Comparison of ENCODE assay signal across 27 cellular contexts in the genomic region with DNA sequence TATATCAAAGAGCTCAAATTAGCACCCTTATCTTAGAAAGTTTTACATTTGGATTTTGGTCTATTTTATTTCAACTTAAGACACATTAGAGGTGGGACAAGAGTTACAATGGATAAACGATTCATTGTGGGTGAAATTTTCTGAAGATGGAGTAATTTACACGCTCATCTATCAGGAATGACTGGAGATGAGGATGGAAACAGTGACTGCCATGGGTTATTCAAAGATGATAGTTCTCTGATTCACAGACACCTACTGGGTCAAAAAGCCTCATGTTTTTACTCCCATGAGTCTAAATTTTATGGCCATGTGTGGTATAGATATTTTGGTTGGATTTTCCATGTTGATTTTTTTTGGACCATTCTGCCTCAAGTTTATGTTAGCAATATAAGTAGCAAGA. TPM values are rescaled to one million over a fixed set of nuclear protein-coding genes. Genes with fewer than 3 reads are reported as not detected.
DNase-seq lines count a peak whose midpoint lies in the region; ATAC-seq and TF ChIP-seq lines count a peak whose summit lies in the region.
"Had no signal": no experiment of that assay in that cellular context is flagged by ENCODE, and none has a peak within 500 bp of the region (broad histone marks: within the 10 kb centered on the region; RNA-seq: fewer than 3 reads in every experiment).

No MANE protein-coding gene starts in this region.

- H3K27ac ChIP-seq in GM23248: peak overlapping the region; percentile 54
- no peak overlapping the region for H3K27ac ChIP-seq in RWPE1
- H3K27ac ChIP-seq: ascending aorta, heart right ventricle, left lung, SK-N-MC, uterus, WERI-Rb-1 had no signal

- no peaks in the 10 kb centered on the region for H3K27me3 ChIP-seq in GM23248 (replicated peaks; ENCODE audit: insufficient read depth)
- H3K27me3 ChIP-seq: ascending aorta, heart right ventricle, left lung, uterus had no signal

- no peaks in the 10 kb centered on the region for H3K9me3 ChIP-seq in GM23248 (ENCODE audit: low read depth)
- H3K9me3 ChIP-seq: ascending aorta, left lung had no signal

- POLR2A ChIA-PET in RWPE1 (lab: Yijun Ruan, JAX; ENCODE audit: low non-redundant PET): no interaction called here

- peaks cover 8% of the 10 kb centered on the region; the same call in 1 of the 2 replicates for H3K36me3 ChIP-seq in GM23248 (ENCODE audit: low read depth)
- H3K36me3 ChIP-seq: ascending aorta, left lung, uterus had no signal

- TF ChIP-seq CTCF in RWPE1 (conservative IDR thresholded peaks at IDR 0.05; ENCODE audit: low read depth): no peak

- peaks cover 28% of the 10 kb centered on the region for H3F3A ChIP-seq in GM23248 (ENCODE audit: insufficient read depth)

- no peak overlapping the region for H3K4me3 ChIP-seq in GM23248
- H3K4me3 ChIP-seq: ascending aorta, heart right ventricle, left lung, SK-N-MC, uterus had no signal

- ATAC-seq in GM21526 (IDR thresholded peaks at IDR 0.05; ENCODE audit: low FRiP score, unreplicated experiment): no peak
- ATAC-seq: activated CD8-positive, alpha-beta memory T cell treated with anti-CD3 and anti-CD28 coated beads, Interleukin-2, amount 10 ng/mL, durations not matched to agents 7 days and 5 days; heart right ventricle; left lung; natural killer cell treated with Interleukin-12 subunit alpha and Interleukin-12 subunit beta and Interleukin-15 and Interleukin-18, amount 100 ng/mL, for 72 hours; stimulated activated effector memory CD8-positive, alpha-beta T cell treated with anti-CD3 and anti-CD28 coated beads, Interleukin-12 subunit alpha, Interleukin-12 subunit beta, amount 100 ng/mL, for 72 hours had no signal

- 19 to 28% methylated on average over 2 of the region's 2 CpGs for WGBS in GM23248 (ENCODE audit: low coverage in 1 of 2, low lambda C conversion rate in 2 of 2, missing lambda C conversion rate in 2 of 2), 2 experiments

- no peak overlapping the region for H2AFZ ChIP-seq in GM23248

- peaks cover 99% of the 10 kb centered on the region for H3K79me2 ChIP-seq in GM23248 (ENCODE audit: insufficient read depth)

- CTCF ChIA-PET in RWPE1 (lab: Yijun Ruan, JAX): interaction anchor here (0.7 kb wide), 1 partner anchor 102 kb away, joined by 3 read pairs; no protein-coding TSS in a partner anchor

- H4K20me1 ChIP-seq in GM23248 (ENCODE audit: insufficient read depth): peaks cover 16% of the 10 kb centered on the region

- peak overlapping the region; percentile 12; the same call in 1 of the 2 replicates for H3K9ac ChIP-seq in GM23248

- in situ Hi-C loops in ACHN (cut with HindIII; ENCODE audit: low pct_ligation_motif_present, low pct_unique_long_range_greater_than_20kb, low sequenced_read_pairs): no loop called here
- in situ Hi-C loops in GM23248 (cut with MboI): no loop called here

- H3K4me1 ChIP-seq in GM23248 (ENCODE audit: insufficient read depth): peaks cover 53% of the 10 kb centered on the region
- H3K4me1 ChIP-seq: left lung had no signal

- no peaks in the 10 kb centered on the region for H3K9me2 ChIP-seq in GM23248 (ENCODE audit: insufficient read depth)

- DNase-seq in ACHN: peak; percentile 53
- DNase-seq in GM23248: peak; percentile 88
- peak; percentile 20 for DNase-seq in RWPE1 (ENCODE audit: low spot score)
- DNase-seq in glomerular visceral epithelial cell (ENCODE audit: extremely low spot score): peak; percentile 38
- DNase-seq in activated CD4-positive, alpha-beta T cell treated with anti-CD3 and anti-CD28 coated beads, Interleukin-2, amount 50 U/mL, for 48 hours: no peak
- DNase-seq in middle frontal gyrus (ENCODE audit: extremely low spot score, low spot score): no peak
- DNase-seq in COLO829 (ENCODE audit: low spot score): no peak
- DNase-seq: activated CD4-positive, alpha-beta T cell treated with anti-CD3 and anti-CD28 coated beads, Interleukin-2, amount 10 ng/mL, durations not matched to agents 7 days and 5 days; activated CD8-positive, alpha-beta memory T cell treated with anti-CD3 and anti-CD28 coated beads, Interleukin-2, amount 10 ng/mL, durations not matched to agents 7 days and 5 days; activated naive CD4-positive, alpha-beta T cell treated with anti-CD3 and anti-CD28 coated beads, Interleukin-2, amount 50 U/mL, for 16 hours; central memory CD4-positive, alpha-beta T cell; GOT3; heart right ventricle; Karpas-422; left lung; NCI-H1092; NCI-H1930; NCI-H526 treated with DMSO at 0.1 percent for 48 hours; retina; RPMI8226; uterus; WERI-Rb-1 had no signal

- H3K4me2 ChIP-seq in GM23248 (ENCODE audit: unreplicated experiment): peak overlapping the region; percentile 59

RNA-seq across cellular contexts. Expression of a gene that starts 22.1 kb away (rescaled TPM):
- 33.0 and 34.4 TPM in 2 replicates for total RNA-seq in GM23248 (2014; rRNA removed; shearing (Covaris generic))
- 6.5 and 7.2 TPM in 2 replicates for polyA plus RNA-seq in GM23248 (2016; fragmentation: Nextera tagmentation; extraction: Ambion mirVana)

Comparison
In these comparisons a context has a peak if more than half of its experiments do, and no peak if none do; other contexts are left out.
1. DNase-seq: peak in ACHN (single experiment), GM23248 (single experiment), RWPE1 (single experiment) and glomerular visceral epithelial cell (single experiment); none in activated CD4-positive, alpha-beta T cell treated with anti-CD3 and anti-CD28 coated beads, Interleukin-2, amount 50 U/mL, for 48 hours (0 of 2), middle frontal gyrus (single experiment) and COLO829 (single experiment).